16 cellular contexts compared by ENCODE assay signal in genomic region chr1:58283380-58284338, GRCh38.
"Had no signal": no experiment of that assay in that cellular context is flagged by ENCODE, and none has a peak within 500 bp of the region (broad histone marks: within the 10 kb centered on the region; RNA-seq: fewer than 3 reads in every experiment).

No MANE protein-coding gene starts in this region.

- H3K27me3 ChIP-seq: transverse colon, uterus had no signal

- H3K36me3 ChIP-seq: transverse colon, uterus had no signal

- H3K4me3 Mint-ChIP-seq: activated naive CD4-positive, alpha-beta T cell treated with anti-CD3 and anti-CD28 coated beads, Interleukin-2, amount 10 ng/mL, durations not matched to agents 7 days and 5 days; nephron progenitor cell; stimulated activated effector memory CD8-positive, alpha-beta T cell treated with anti-CD3 and anti-CD28 coated beads, Interleukin-12 subunit alpha, Interleukin-12 subunit beta, amount 100 ng/mL, for 72 hours; stimulated activated naive CD8-positive, alpha-beta T cell treated with anti-CD3 and anti-CD28 coated beads, Interleukin-15, amount 100 ng/mL, for 72 hours had no signal

- H3K27ac Mint-ChIP-seq: activated naive CD4-positive, alpha-beta T cell treated with anti-CD3 and anti-CD28 coated beads, Interleukin-2, amount 10 ng/mL, durations not matched to agents 7 days and 5 days; nephron progenitor cell; stimulated activated effector memory CD8-positive, alpha-beta T cell treated with anti-CD3 and anti-CD28 coated beads, Interleukin-12 subunit alpha, Interleukin-12 subunit beta, amount 100 ng/mL, for 72 hours; stimulated activated naive CD8-positive, alpha-beta T cell treated with anti-CD3 and anti-CD28 coated beads, Interleukin-15, amount 100 ng/mL, for 72 hours had no signal

- H3K4me1 ChIP-seq: parathyroid adenoma, transverse colon, uterus had no signal

- H3K4me3 ChIP-seq: coronary artery, transverse colon, uterus had no signal

- H3K27ac ChIP-seq: coronary artery, parathyroid adenoma, transverse colon, uterus had no signal

- H3K4me1 Mint-ChIP-seq: activated naive CD4-positive, alpha-beta T cell treated with anti-CD3 and anti-CD28 coated beads, Interleukin-2, amount 10 ng/mL, durations not matched to agents 7 days and 5 days; nephron progenitor cell; stimulated activated effector memory CD8-positive, alpha-beta T cell treated with anti-CD3 and anti-CD28 coated beads, Interleukin-12 subunit alpha, Interleukin-12 subunit beta, amount 100 ng/mL, for 72 hours; stimulated activated naive CD8-positive, alpha-beta T cell treated with anti-CD3 and anti-CD28 coated beads, Interleukin-15, amount 100 ng/mL, for 72 hours had no signal

- H3K9me3 ChIP-seq: transverse colon, uterus had no signal

- H3K27me3 Mint-ChIP-seq: activated naive CD4-positive, alpha-beta T cell treated with anti-CD3 and anti-CD28 coated beads, Interleukin-2, amount 10 ng/mL, durations not matched to agents 7 days and 5 days; stimulated activated naive CD8-positive, alpha-beta T cell treated with anti-CD3 and anti-CD28 coated beads, Interleukin-15, amount 100 ng/mL, for 72 hours had no signal

- H3K9me3 Mint-ChIP-seq: stimulated activated effector memory CD8-positive, alpha-beta T cell treated with anti-CD3 and anti-CD28 coated beads, Interleukin-12 subunit alpha, Interleukin-12 subunit beta, amount 100 ng/mL, for 72 hours; stimulated activated naive CD8-positive, alpha-beta T cell treated with anti-CD3 and anti-CD28 coated beads, Interleukin-15, amount 100 ng/mL, for 72 hours had no signal

- H3K36me3 Mint-ChIP-seq: activated naive CD4-positive, alpha-beta T cell treated with anti-CD3 and anti-CD28 coated beads, Interleukin-2, amount 10 ng/mL, durations not matched to agents 7 days and 5 days; stimulated activated effector memory CD8-positive, alpha-beta T cell treated with anti-CD3 and anti-CD28 coated beads, Interleukin-12 subunit alpha, Interleukin-12 subunit beta, amount 100 ng/mL, for 72 hours had no signal

- ATAC-seq: stimulated activated effector memory CD8-positive, alpha-beta T cell treated with anti-CD3 and anti-CD28 coated beads, Interleukin-12 subunit alpha, Interleukin-12 subunit beta, amount 100 ng/mL, for 72 hours; stimulated activated naive CD8-positive, alpha-beta T cell treated with anti-CD3 and anti-CD28 coated beads, Interleukin-15, amount 100 ng/mL, for 72 hours had no signal

- DNase-seq: activated CD4-positive, alpha-beta T cell treated with anti-CD3 and anti-CD28 coated beads, Interleukin-2, amount 50 U/mL, for 4 hours; activated effector memory CD4-positive, alpha-beta T cell treated with anti-CD3 and anti-CD28 coated beads, Interleukin-2, amount 50 U/mL, for 16 hours; activated naive CD4-positive, alpha-beta T cell treated with anti-CD3 and anti-CD28 coated beads, Interleukin-2, amount 10 ng/mL, durations not matched to agents 7 days and 5 days; activated T-cell treated with anti-CD3 and anti-CD28 coated beads for 4 hours; cerebellar nuclear complex; glutamatergic neuron; mesenchymal stem cell; nephron progenitor cell; stimulated activated CD4-positive, alpha-beta T cell treated with anti-CD3 and anti-CD28 coated beads, Interleukin-12 subunit alpha, Interleukin-12 subunit beta, amount 100 ng/mL, for 4 hours; stimulated activated naive CD8-positive, alpha-beta T cell treated with anti-CD3 and anti-CD28 coated beads, Interleukin-15, amount 100 ng/mL, for 72 hours; T-helper 1 cell; transverse colon; uterus had no signal
